Comparison of ENCODE assay signal across 28 cellular contexts in the genomic region with DNA sequence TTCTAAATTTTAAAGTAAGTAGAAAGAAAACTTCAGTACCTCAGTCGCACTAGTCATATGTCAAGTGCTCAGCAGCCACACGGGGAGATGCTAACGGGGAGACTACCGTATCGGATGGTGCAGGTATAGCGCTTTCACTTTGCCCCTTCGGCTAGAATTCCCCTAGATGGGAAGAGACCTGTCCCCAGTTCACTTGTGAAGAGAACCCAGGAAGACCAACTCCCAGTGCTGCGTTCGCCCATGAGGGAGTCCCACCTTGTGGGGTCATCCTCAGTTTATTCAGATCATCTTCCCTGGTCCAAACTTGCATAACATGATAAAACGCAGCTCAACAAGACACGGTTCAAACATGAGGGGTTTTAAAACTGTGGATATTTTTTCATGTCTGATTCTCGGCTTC.
"Had no signal": no experiment of that assay in that cellular context is flagged by ENCODE, and none has a peak within 500 bp of the region (broad histone marks: within the 10 kb centered on the region; RNA-seq: fewer than 3 reads in every experiment).

No MANE protein-coding gene starts in this region.

- H3K4me1 Mint-ChIP-seq: natural killer cell; stimulated activated naive CD8-positive, alpha-beta T cell treated with anti-CD3 and anti-CD28 coated beads, Interleukin-15, amount 100 ng/mL, for 72 hours had no signal

- H3K9me3 Mint-ChIP-seq: natural killer cell; nephron progenitor cell; neural progenitor cell; stimulated activated memory B cell treated with anti-CD40 and anti-IgM and Interleukin-4, amounts not matched to agents 10 μg/mL and 1 μg/mL and 100 μg/mL, for 72 hours; stimulated activated naive CD8-positive, alpha-beta T cell treated with anti-CD3 and anti-CD28 coated beads, Interleukin-15, amount 100 ng/mL, for 72 hours had no signal

- H3K9ac ChIP-seq: neural progenitor cell, parathyroid adenoma had no signal

- H3K4me3 ChIP-seq: lower lobe of right lung, neural progenitor cell, right atrium auricular region, right lobe of liver, smooth muscle cell, tibial nerve, upper lobe of right lung had no signal

- H3K27ac ChIP-seq: lower lobe of right lung, neural progenitor cell, neutrophil, parathyroid adenoma, right atrium auricular region, right lobe of liver, tibial nerve, upper lobe of right lung had no signal

- FAIRE-seq: keratinocyte, urothelium cell line had no signal

- H3K36me3 Mint-ChIP-seq: natural killer cell had no signal

- H3K4me1 ChIP-seq: lower lobe of right lung, neural progenitor cell, parathyroid adenoma, right lobe of liver, upper lobe of right lung had no signal

- ATAC-seq: left cardiac atrium; left lobe of liver; lower lobe of right lung; natural killer cell; right lobe of liver; stimulated activated memory B cell treated with anti-CD40 and anti-IgM and Interleukin-4, amounts not matched to agents 10 μg/mL and 1 μg/mL and 100 μg/mL, for 72 hours; stimulated activated naive CD8-positive, alpha-beta T cell treated with anti-CD3 and anti-CD28 coated beads, Interleukin-15, amount 100 ng/mL, for 72 hours; upper lobe of right lung had no signal

- H3K9me3 ChIP-seq: lower lobe of right lung, neutrophil, right atrium auricular region, right lobe of liver, tibial nerve, upper lobe of right lung had no signal

- H3K27me3 Mint-ChIP-seq: stimulated activated memory B cell treated with anti-CD40 and anti-IgM and Interleukin-4, amounts not matched to agents 10 μg/mL and 1 μg/mL and 100 μg/mL, for 72 hours had no signal

- H3K4me3 Mint-ChIP-seq: natural killer cell; nephron progenitor cell; neural progenitor cell; stimulated activated memory B cell treated with anti-CD40 and anti-IgM and Interleukin-4, amounts not matched to agents 10 μg/mL and 1 μg/mL and 100 μg/mL, for 72 hours; stimulated activated naive CD8-positive, alpha-beta T cell treated with anti-CD3 and anti-CD28 coated beads, Interleukin-15, amount 100 ng/mL, for 72 hours had no signal

- H3K36me3 ChIP-seq: lower lobe of right lung, neural progenitor cell, neutrophil, right atrium auricular region, right lobe of liver, tibial nerve, upper lobe of right lung had no signal

- H3K27me3 ChIP-seq: neural progenitor cell, neutrophil, right atrium auricular region, right lobe of liver, tibial nerve, upper lobe of right lung had no signal

- DNase-seq: hypothalamus; kidney glomerular epithelial cell; left cardiac atrium; lower lobe of right lung; mammary epithelial cell; mesenchymal stem cell; natural killer cell; nephron progenitor cell; occipital lobe; right lobe of liver; stimulated activated CD4-positive, alpha-beta T cell treated with anti-CD3 and anti-CD28 coated beads, Interleukin-1b, Interleukin-23, amount 100 ng/mL, for 48 hours; stimulated activated CD4-positive, alpha-beta T cell treated with anti-CD3 and anti-CD28 coated beads, Interleukin-2, amount 100 ng/mL, for 48 hours; stimulated activated CD4-positive, alpha-beta T cell treated with anti-CD3 and anti-CD28 coated beads, Interleukin-4, amount 100 ng/mL, for 4 hours; stimulated activated CD8-positive, alpha-beta memory T cell treated with anti-CD3 and anti-CD28 coated beads, Interleukin-4, amount 100 ng/mL, for 48 hours; stimulated activated naive CD4-positive, alpha-beta T cell treated with Interleukin-2 at 50 U/mL for 16 hours; stimulated activated naive CD8-positive, alpha-beta T cell treated with anti-CD3 and anti-CD28 coated beads, Interleukin-15, amount 100 ng/mL, for 72 hours; substantia nigra; upper lobe of right lung had no signal

- H2AFZ ChIP-seq: neural progenitor cell, parathyroid adenoma had no signal

- H3K27ac Mint-ChIP-seq: natural killer cell; nephron progenitor cell; stimulated activated memory B cell treated with anti-CD40 and anti-IgM and Interleukin-4, amounts not matched to agents 10 μg/mL and 1 μg/mL and 100 μg/mL, for 72 hours had no signal

- H3K4me2 ChIP-seq: neural progenitor cell, smooth muscle cell had no signal
